10 cellular contexts compared by ENCODE assay signal in genomic region chr6:137416376-137417109, GRCh38.
A peak's percentile ranks its signal among the peaks of the same experiment; 100 is the strongest.
DNase-seq lines count a peak whose midpoint lies in the region; TF ChIP-seq lines count a peak whose summit lies in the region.
"Had no signal": no experiment of that assay in that cellular context is flagged by ENCODE, and none has a peak within 500 bp of the region (broad histone marks: within the 10 kb centered on the region; RNA-seq: fewer than 3 reads in every experiment).

No MANE protein-coding gene starts in this region.

- H3K27me3 ChIP-seq in ACC112 (ENCODE audit: insufficient read depth, low read length) (peaks cover 18% of the 10 kb centered on the region), HUES64 (ENCODE audit: insufficient read depth, low read length) (peaks cover 14% of the 10 kb centered on the region; the same call in 1 of the 2 replicates), iPS-20b (ENCODE audit: insufficient read depth, low read length) (peaks cover 18% of the 10 kb centered on the region; the same call in 1 of the 2 replicates)

- H3K36me3 ChIP-seq in ACC112 (ENCODE audit: insufficient read depth, low read length): no peaks in the 10 kb centered on the region
- no peaks in the 10 kb centered on the region for H3K36me3 ChIP-seq in HUES64 (ENCODE audit: insufficient read depth, low read length)
- no peaks in the 10 kb centered on the region for H3K36me3 ChIP-seq in iPS-20b (ENCODE audit: insufficient read depth, low read depth, low read length)

- 70% methylated on average over 9 of the region's 9 CpGs for WGBS in HUES64

- in situ Hi-C loops in astrocyte of the spinal cord (cut with HindIII; ENCODE audit: low sequenced_read_pairs): no loop called here

- H3K4me1 ChIP-seq in ACC112 (ENCODE audit: control insufficient read depth, insufficient read depth, low read length, unreplicated experiment) (peaks cover 19% of the 10 kb centered on the region), HUES64 (ENCODE audit: insufficient read depth, low read length) (peaks cover 37% of the 10 kb centered on the region), iPS-20b (ENCODE audit: insufficient read depth, low read length) (peaks cover 20% of the 10 kb centered on the region)

- H2AFZ ChIP-seq in ACC112 (ENCODE audit: low read length, unreplicated experiment): peak overlapping the region; percentile 15

- 0 out of 2 replicates have a peak overlapping the region, but pooled peaks have one; percentile 24 for H3K4me3 ChIP-seq in ACC112 (ENCODE audit: low read depth, low read length)
- H3K4me3 ChIP-seq in HUES64 (ENCODE audit: low read length): no peak overlapping the region
- no peak overlapping the region for H3K4me3 ChIP-seq in astrocyte of the spinal cord (ENCODE audit: low read depth, low read length)
- H3K4me3 ChIP-seq in iPS-20b (ENCODE audit: low read length): no peak overlapping the region

- DNase-seq in astrocyte of the spinal cord (ENCODE audit: low read depth, low spot score) (peak; percentile 36), NCI-H2107 treated with DMSO at 0.1 percent for 48 hours (lab: John Stamatoyannopoulos, UW; ENCODE audit: unreplicated experiment) (no peak), NCI-H82 treated with DMSO at 0.1 percent for 48 hours (lab: John Stamatoyannopoulos, UW; ENCODE audit: unreplicated experiment) (no peak)
- no peak for DNase-seq in stimulated activated naive CD4-positive, alpha-beta T cell (lab: John Stamatoyannopoulos, UW)
- DNase-seq in activated T-cell treated with anti-CD3 and anti-CD28 coated beads, Interleukin-2, amount 50 U/mL, for 1 hour: no peak
- DNase-seq: DND-41, SIG-M5 had no signal

- peak overlapping the region; percentile 72 for H3K27ac ChIP-seq in ACC112 (ENCODE audit: low read depth, low read length)
- no peak overlapping the region for H3K27ac ChIP-seq in HUES64 (ENCODE audit: low read depth, low read length)
- H3K27ac ChIP-seq in iPS-20b (ENCODE audit: low read length): no peak overlapping the region

- no peaks in the 10 kb centered on the region for H3K79me2 ChIP-seq in ACC112 (ENCODE audit: control insufficient read depth, insufficient read depth, low read length, unreplicated experiment)

- H3K9ac ChIP-seq in HUES64 (ENCODE audit: low read depth, low read length): peak overlapping the region; percentile 30; the same call in 1 of the 2 replicates
- H3K9ac ChIP-seq in iPS-20b (ENCODE audit: low read depth, low read length): peak overlapping the region; percentile 0; the same call in 1 of the 2 replicates

- H3K9me3 ChIP-seq in HUES64 (ENCODE audit: insufficient read depth, low read depth, low read length): no peaks in the 10 kb centered on the region
- no peaks in the 10 kb centered on the region for H3K9me3 ChIP-seq in iPS-20b (ENCODE audit: insufficient read depth, low read depth, low read length)

- no peak for TF ChIP-seq CTCF in astrocyte of the spinal cord (IDR thresholded peaks at IDR 0.05; ENCODE audit: low read depth, low read length)
